9 cellular contexts compared by ENCODE assay signal in genomic region chr6:41536884-41537347, GRCh38. TPM values are rescaled to one million over a fixed set of nuclear protein-coding genes. Genes with fewer than 3 reads are reported as not detected.
DNase-seq lines count a peak whose midpoint lies in the region; ATAC-seq and TF ChIP-seq lines count a peak whose summit lies in the region.
"Had no signal": no experiment of that assay in that cellular context is flagged by ENCODE, and none has a peak within 500 bp of the region (broad histone marks: within the 10 kb centered on the region; RNA-seq: fewer than 3 reads in every experiment).

No MANE protein-coding gene starts in this region.

- H3K9me3 Mint-ChIP-seq in MCF 10A (ENCODE audit: unreplicated experiment) (no peaks in the 10 kb centered on the region), naive B cell (no peaks in the 10 kb centered on the region)

- no peaks in the 10 kb centered on the region for H3K9me3 ChIP-seq in GM23248 (ENCODE audit: low read depth)
- H3K9me3 ChIP-seq: neutrophil had no signal

- peaks cover 38% of the 10 kb centered on the region for H3K4me1 Mint-ChIP-seq in MCF 10A (ENCODE audit: insufficient read depth, unreplicated experiment)
- peaks cover 27 to 55% (median 41%) of the 10 kb centered on the region in 3 donors for H3K4me1 Mint-ChIP-seq in naive B cell

- POLR2A ChIA-PET in MCF 10A (lab: Yijun Ruan, JAX) = no interaction called here

- WGBS in GM23248 (ENCODE audit: low coverage in 1 of 2, low lambda C conversion rate in 2 of 2, missing lambda C conversion rate in 2 of 2), 2 experiments = 79 to 85% methylated on average over 15 of the region's 15 CpGs

- no peak overlapping the region for H2AFZ ChIP-seq in GM23248

- H3K4me3 Mint-ChIP-seq in MCF 10A (ENCODE audit: unreplicated experiment) (peak overlapping the region; percentile 56), naive B cell (peak overlapping the region in 3 of 8 donors; percentile 27 to 78 (median 30))

- no peak overlapping the region for H3K4me2 ChIP-seq in GM23248 (ENCODE audit: unreplicated experiment)

- no peak overlapping the region for H3K4me3 ChIP-seq in GM23248

- H3K27ac Mint-ChIP-seq in MCF 10A (ENCODE audit: low read depth, unreplicated experiment) (no peak overlapping the region), naive B cell (peak overlapping the region; percentile 11 to 82 (median 42))

- intact Hi-C loops in MCF 10A (cut with micrococcal nuclease) = no loop called here

- DNase-seq in GDM1 (lab: John Stamatoyannopoulos, UW) (peak; percentile 22), NCI-H2107 treated with DMSO at 0.1 percent for 48 hours (lab: John Stamatoyannopoulos, UW; ENCODE audit: unreplicated experiment) (peak; percentile 39), MCF 10A (ENCODE audit: unreplicated experiment) (peak; percentile 89), naive B cell (no peak), GM23248 (no peak), amygdala (lab: John Stamatoyannopoulos, UW) (no peak)

- H3F3A ChIP-seq in GM23248 (ENCODE audit: insufficient read depth) = 0 out of 2 replicates have a peak, but pooled peaks cover 9% of the 10 kb centered on the region

- H3K27me3 ChIP-seq in GM23248 (replicated peaks; ENCODE audit: insufficient read depth) = peaks cover 10% of the 10 kb centered on the region; the same call in 1 of the 2 replicates

- H3K9ac ChIP-seq in GM23248 = no peak overlapping the region

- BruUV-seq in MCF 10A (replicated peaks; lab: Mats Ljungman, UMichigan) = no TSS peak

- no peak overlapping the region for H3K27ac ChIP-seq in GM23248
- H3K27ac ChIP-seq: neutrophil had no signal

- H3K36me3 ChIP-seq in GM23248 (ENCODE audit: low read depth) = no peaks in the 10 kb centered on the region
- H3K36me3 ChIP-seq: neutrophil had no signal

- H3K9me2 ChIP-seq in GM23248 (ENCODE audit: insufficient read depth) = no peaks in the 10 kb centered on the region

- H3K27me3 Mint-ChIP-seq in MCF 10A (ENCODE audit: insufficient read depth, unreplicated experiment) = no peaks in the 10 kb centered on the region
- peaks cover 0 to 32% (median 10%) of the 10 kb centered on the region in 3 donors for H3K27me3 Mint-ChIP-seq in naive B cell

- in situ Hi-C loops in GM23248 (cut with MboI) = no loop called here

- H3K79me2 ChIP-seq in GM23248 (ENCODE audit: insufficient read depth) = no peaks in the 10 kb centered on the region

- no peak for ATAC-seq in naive B cell (ENCODE audit: low read depth in 2 of 2)
- no peak for ATAC-seq in activated CD4-positive, CD25-positive, alpha-beta regulatory T cell treated with anti-CD3 and anti-CD28 coated beads, Interleukin-2, amount 50 U/mL, for 24 hours
- no peak for ATAC-seq in HG02938 (IDR thresholded peaks at IDR 0.05; ENCODE audit: unreplicated experiment)

- no peak for TF ChIP-seq CTCF in MCF 10A (IDR thresholded peaks at IDR 0.05; ENCODE audit: unreplicated experiment)

- CTCF ChIA-PET in MCF 10A (lab: Yijun Ruan, JAX) = no interaction called here

- no peaks in the 10 kb centered on the region for H4K20me1 ChIP-seq in GM23248 (ENCODE audit: insufficient read depth)

- peaks cover 5% of the 10 kb centered on the region; the same call in 1 of the 2 replicates for H3K4me1 ChIP-seq in GM23248 (ENCODE audit: insufficient read depth)

- peaks cover 13% of the 10 kb centered on the region for H3K36me3 Mint-ChIP-seq in MCF 10A (ENCODE audit: insufficient read depth, unreplicated experiment)
- H3K36me3 Mint-ChIP-seq in naive B cell = no peaks in the 10 kb centered on the region

RNA-seq across cellular contexts. Expression of gene FOXP4, which starts 9.3 kb away (rescaled TPM):
- 16.5 and 18.4 TPM in 2 replicates for total RNA-seq in MCF 10A (2022)
- polyA plus RNA-seq in naive B cell (ENCODE audit: low read depth in 6 of 6) = 1 to 10 TPM in 5 of 6 donors, under 1 TPM in 1; 0.55 to 4.7 (median 2.2) TPM
- 3.9 and 5.4 TPM in 2 replicates for total RNA-seq in GM23248 (2014; rRNA removed; shearing (Covaris generic))
- 1.1 and 1.4 TPM in 2 replicates for polyA plus RNA-seq in GM23248 (2016; fragmentation: Nextera tagmentation; extraction: Ambion mirVana)

Comparison
In these comparisons a context has a peak if more than half of its experiments do, and no peak if none do; other contexts are left out.
1. DNase-seq: peak in GDM1 (single experiment), NCI-H2107 treated with DMSO at 0.1 percent for 48 hours (single experiment) and MCF 10A (single experiment); none in naive B cell (single experiment), GM23248 (single experiment) and amygdala (0 of 56).